ENCODE assay signal across 8 cellular contexts in genomic region chr19:5585461-5586299, GRCh38. TPM values are rescaled to one million over a fixed set of nuclear protein-coding genes. Genes with fewer than 3 reads are reported as not detected.
DNase-seq lines count a peak whose midpoint lies in the region; ATAC-seq and TF ChIP-seq lines count a peak whose summit lies in the region.

No MANE protein-coding gene starts in this region.

- TF ChIP-seq CTCF in CD14-positive monocyte (IDR thresholded peaks at IDR 0.05) (no peak), PC-3 (conservative IDR thresholded peaks at IDR 0.05; ENCODE audit: low read depth, low read length) (no peak), ascending aorta (IDR thresholded peaks at IDR 0.05) (peak in 1 of 3 experiments; percentile 3), left lung (IDR thresholded peaks at IDR 0.05) (no peak)

- CTCF ChIA-PET in PC-3 (lab: Charles Lee) = no interaction called here

- no peak overlapping the region for H3K4me3 ChIP-seq in PC-3 (ENCODE audit: low read length)
- H3K4me3 ChIP-seq in ascending aorta = no peak overlapping the region
- no peak overlapping the region for H3K4me3 ChIP-seq in left lung

- no peak overlapping the region for H2AFZ ChIP-seq in PC-3 (ENCODE audit: low read length)

- H3K4me1 ChIP-seq in PC-3 (ENCODE audit: insufficient read depth, low read length) (no peaks in the 10 kb centered on the region), ascending aorta (peaks cover 0 to 12% of the 10 kb centered on the region in 2 donors), left lung (no peaks in the 10 kb centered on the region)

- no peak overlapping the region for H3K9ac ChIP-seq in PC-3 (ENCODE audit: low read length)

- no peak overlapping the region for H3K4me2 ChIP-seq in PC-3 (ENCODE audit: low read length)

- H3K4me1 Mint-ChIP-seq in CD14-positive monocyte = peaks cover 7% of the 10 kb centered on the region

- intact Hi-C loops in CD14-positive monocyte (cut with micrococcal nuclease) (no loop called here), PC-3 (cut with micrococcal nuclease) (no loop called here), ascending aorta (cut with DNase I) (no loop called here), left lung (cut with DNase I) (loop anchor here in 1 of 2 donors (10.0 kb wide), 1 partner anchor 541 kb away; no protein-coding TSS in a partner anchor)

- no TSS peak for BruUV-seq in PC-3 (replicated peaks; lab: Mats Ljungman, UMichigan)

- peaks cover 44% of the 10 kb centered on the region for H3K36me3 ChIP-seq in PC-3 (ENCODE audit: low read depth, low read length)
- H3K36me3 ChIP-seq in ascending aorta = peaks cover 41 to 65% of the 10 kb centered on the region in 2 donors
- H3K36me3 ChIP-seq in left lung = peaks cover 0 to 76% of the 10 kb centered on the region in 2 donors

- no peak overlapping the region for H3K4me3 Mint-ChIP-seq in CD14-positive monocyte

- H3K27me3 Mint-ChIP-seq in CD14-positive monocyte (ENCODE audit: low read depth in 3 of 3) = no peaks in the 10 kb centered on the region

- no peaks in the 10 kb centered on the region for H3K27me3 ChIP-seq in PC-3 (ENCODE audit: low read length)
- H3K27me3 ChIP-seq in ascending aorta = no peaks in the 10 kb centered on the region
- H3K27me3 ChIP-seq in left lung = no peaks in the 10 kb centered on the region

- peaks cover 50 to 70% of the 10 kb centered on the region in 2 donors for H3K36me3 Mint-ChIP-seq in CD14-positive monocyte

- 0 out of 2 replicates have a peak, but pooled peaks cover 4% of the 10 kb centered on the region for H4K20me1 ChIP-seq in PC-3 (ENCODE audit: low read length)

- 0 out of 2 replicates have a peak, but pooled peaks have one; percentile 6 for ATAC-seq in PC-3
- ATAC-seq in left lung = peak; percentile 13
- ATAC-seq in HG02885 (IDR thresholded peaks at IDR 0.05; ENCODE audit: poor library complexity, unreplicated experiment) = no peak

- no peak overlapping the region for H3K27ac ChIP-seq in PC-3 (ENCODE audit: low read length)
- peak overlapping the region; percentile 40 to 49 for H3K27ac ChIP-seq in ascending aorta
- no peak overlapping the region for H3K27ac ChIP-seq in left lung

- H3F3A ChIP-seq in PC-3 (ENCODE audit: low read length, unreplicated experiment) = no peaks in the 10 kb centered on the region

- no peaks in the 10 kb centered on the region for H3K9me3 Mint-ChIP-seq in CD14-positive monocyte

- H3K9me2 ChIP-seq in PC-3 (replicated peaks; ENCODE audit: low read length) = no peaks in the 10 kb centered on the region

- DNase-seq in CD14-positive monocyte (ENCODE audit: low spot score) = no peak
- DNase-seq in PC-3 = no peak
- DNase-seq in ascending aorta (ENCODE audit: low spot score in 2 of 2) = no peak
- no peak for DNase-seq in left lung
- peak; percentile 14 to 23 for DNase-seq in stimulated activated CD8-positive, alpha-beta memory T cell treated with anti-CD3 and anti-CD28 coated beads, Interleukin-7, amount 100 ng/mL, for 48 hours (ENCODE audit: extremely low read depth in 1 of 2, low read depth in 1 of 2)
- no peak for DNase-seq in NCI-H1694 treated with DMSO at 0.1 percent for 48 hours (lab: John Stamatoyannopoulos, UW)
- DNase-seq in middle frontal gyrus (ENCODE audit: extremely low spot score, low spot score) = no peak

- no peaks in the 10 kb centered on the region for H3K79me2 ChIP-seq in PC-3 (ENCODE audit: low read length)

- H3K27ac Mint-ChIP-seq in CD14-positive monocyte = peak overlapping the region in 6 of 7 donors; percentile 15 to 73 (median 60)

- POLR2A ChIA-PET in PC-3 (lab: Charles Lee; ENCODE audit: unreplicated experiment) = no interaction called here

- H3K9me3 ChIP-seq in PC-3 (ENCODE audit: low read length) (no peaks in the 10 kb centered on the region), ascending aorta (no peaks in the 10 kb centered on the region), left lung (no peaks in the 10 kb centered on the region)

RNA-seq across cellular contexts. Expression of gene TINCR, which starts 17.9 kb away (rescaled TPM):
- not detected for polyA plus RNA-seq in CD14-positive monocyte
- 0.58 and 0.69 TPM in 2 replicates for total RNA-seq in PC-3 (2014; rRNA removed)
- not detected for total RNA-seq in ascending aorta
- total RNA-seq in left lung = under 1 TPM; 0.76 TPM

RNA-seq across cellular contexts. Expression of gene SAFB2, which starts 36.9 kb away (rescaled TPM):
- 10 to 100 TPM in 1 of 2 donors, 1 to 10 TPM in 1; 7.5 to 14.7 TPM for polyA plus RNA-seq in CD14-positive monocyte
- 77.5 and 101 TPM in 2 replicates for total RNA-seq in PC-3 (2014; rRNA removed)
- 10.7 TPM for total RNA-seq in ascending aorta
- 10 to 100 TPM; 62.0 to 75.9 TPM for total RNA-seq in left lung

RNA-seq across cellular contexts. Expression of gene SAFB, which starts 37.2 kb away (rescaled TPM):
- polyA plus RNA-seq in CD14-positive monocyte = 10 to 100 TPM; 12.2 to 23.1 TPM
- total RNA-seq in PC-3 (2014; rRNA removed) (94.9 and 164 TPM in 2 replicates), ascending aorta (114 TPM), left lung (10 to 100 TPM; 63.7 to 92.2 TPM)

Comparison
In these comparisons a context has a peak if more than half of its experiments do, and no peak if none do; other contexts are left out.
1. DNase-seq: peak in stimulated activated CD8-positive, alpha-beta memory T cell treated with anti-CD3 and anti-CD28 coated beads, Interleukin-7, amount 100 ng/mL, for 48 hours (2 of 2); none in CD14-positive monocyte (single experiment), PC-3 (single experiment), ascending aorta (0 of 2), left lung (0 of 2), NCI-H1694 treated with DMSO at 0.1 percent for 48 hours (single experiment) and middle frontal gyrus (single experiment).
2. H3K27ac ChIP-seq: peak in ascending aorta (2 of 2); none in PC-3 (single experiment) and left lung (0 of 2).